30 cellular contexts compared by ENCODE assay signal in genomic region chr17:72396121-72396520, GRCh38.
"Had no signal": no experiment of that assay in that cellular context is flagged by ENCODE, and none has a peak within 500 bp of the region (broad histone marks: within the 10 kb centered on the region; RNA-seq: fewer than 3 reads in every experiment).

No MANE protein-coding gene starts in this region.

- H3K9me3 Mint-ChIP-seq: nephron; neural crest cell; stimulated activated memory B cell treated with anti-CD40 and anti-IgM and Interleukin-4, amounts not matched to agents 10 μg/mL and 1 μg/mL and 100 μg/mL, for 72 hours; stimulated activated naive CD8-positive, alpha-beta T cell treated with anti-CD3 and anti-CD28 coated beads, Interleukin-15, amount 100 ng/mL, for 72 hours; type B pancreatic cell had no signal

- DNase-seq: hypothalamus; immature natural killer cell; kidney; left colon; left lung; lower lobe of right lung; mammary epithelial cell; mesenchymal stem cell; naive thymus-derived CD8-positive, alpha-beta T cell; nucleus accumbens; pancreas; retina; right cardiac atrium; sigmoid colon; small intestine; spleen; stimulated activated CD4-positive, alpha-beta T cell treated with anti-CD3 and anti-CD28 coated beads, Interleukin-2, amount 100 ng/mL, for 48 hours; stimulated activated CD4-positive, alpha-beta T cell treated with anti-CD3 and anti-CD28 coated beads, Interleukin-4, amount 100 ng/mL, for 4 hours; stimulated activated CD8-positive, alpha-beta memory T cell treated with anti-CD3 and anti-CD28 coated beads, Interleukin-4, amount 100 ng/mL, for 48 hours; stimulated activated naive CD4-positive, alpha-beta T cell treated with Interleukin-2 at 50 U/mL for 16 hours; stimulated activated naive CD8-positive, alpha-beta T cell treated with anti-CD3 and anti-CD28 coated beads, Interleukin-15, amount 100 ng/mL, for 72 hours; substantia nigra; uterus had no signal

- H3K27me3 Mint-ChIP-seq: stimulated activated memory B cell treated with anti-CD40 and anti-IgM and Interleukin-4, amounts not matched to agents 10 μg/mL and 1 μg/mL and 100 μg/mL, for 72 hours; type B pancreatic cell had no signal

- ATAC-seq: left colon; left lung; lower lobe of right lung; naive thymus-derived CD8-positive, alpha-beta T cell; pancreas; right cardiac atrium; stimulated activated memory B cell treated with anti-CD40 and anti-IgM and Interleukin-4, amounts not matched to agents 10 μg/mL and 1 μg/mL and 100 μg/mL, for 72 hours; stimulated activated naive CD8-positive, alpha-beta T cell treated with anti-CD3 and anti-CD28 coated beads, Interleukin-15, amount 100 ng/mL, for 72 hours had no signal

- FAIRE-seq: islet of Langerhans, kidney, pancreas, small intestine had no signal

- H3K36me3 ChIP-seq: left lung, lower lobe of right lung, pancreas, prostate gland, sigmoid colon, spleen, uterus had no signal

- H3K27ac Mint-ChIP-seq: immature natural killer cell; naive thymus-derived CD8-positive, alpha-beta T cell; nephron; stimulated activated memory B cell treated with anti-CD40 and anti-IgM and Interleukin-4, amounts not matched to agents 10 μg/mL and 1 μg/mL and 100 μg/mL, for 72 hours; stimulated activated naive CD8-positive, alpha-beta T cell treated with anti-CD3 and anti-CD28 coated beads, Interleukin-15, amount 100 ng/mL, for 72 hours; type B pancreatic cell had no signal

- H3K9me3 ChIP-seq: left lung, lower lobe of right lung, pancreas, prostate gland, sigmoid colon, spleen, tibial nerve, uterus had no signal

- H3K4me3 ChIP-seq: left lung, lower lobe of right lung, pancreas, prostate gland, sigmoid colon, spleen, tibial nerve, uterus had no signal

- H3K27ac ChIP-seq: left lung, lower lobe of right lung, pancreas, sigmoid colon, spleen, tibial nerve, uterus had no signal

- H3K4me1 ChIP-seq: left lung, lower lobe of right lung, sigmoid colon, spleen, uterus had no signal

- H3K27me3 ChIP-seq: left lung, pancreas, sigmoid colon, spleen, tibial nerve, uterus had no signal

- H3K36me3 Mint-ChIP-seq: immature natural killer cell; naive thymus-derived CD8-positive, alpha-beta T cell; stimulated activated memory B cell treated with anti-CD40 and anti-IgM and Interleukin-4, amounts not matched to agents 10 μg/mL and 1 μg/mL and 100 μg/mL, for 72 hours had no signal

- H3K4me1 Mint-ChIP-seq: immature natural killer cell; naive thymus-derived CD8-positive, alpha-beta T cell; stimulated activated memory B cell treated with anti-CD40 and anti-IgM and Interleukin-4, amounts not matched to agents 10 μg/mL and 1 μg/mL and 100 μg/mL, for 72 hours; stimulated activated naive CD8-positive, alpha-beta T cell treated with anti-CD3 and anti-CD28 coated beads, Interleukin-15, amount 100 ng/mL, for 72 hours had no signal

- H3K4me3 Mint-ChIP-seq: immature natural killer cell; naive thymus-derived CD8-positive, alpha-beta T cell; nephron; neural crest cell; stimulated activated memory B cell treated with anti-CD40 and anti-IgM and Interleukin-4, amounts not matched to agents 10 μg/mL and 1 μg/mL and 100 μg/mL, for 72 hours; stimulated activated naive CD8-positive, alpha-beta T cell treated with anti-CD3 and anti-CD28 coated beads, Interleukin-15, amount 100 ng/mL, for 72 hours; type B pancreatic cell had no signal
